In the genomic region with DNA sequence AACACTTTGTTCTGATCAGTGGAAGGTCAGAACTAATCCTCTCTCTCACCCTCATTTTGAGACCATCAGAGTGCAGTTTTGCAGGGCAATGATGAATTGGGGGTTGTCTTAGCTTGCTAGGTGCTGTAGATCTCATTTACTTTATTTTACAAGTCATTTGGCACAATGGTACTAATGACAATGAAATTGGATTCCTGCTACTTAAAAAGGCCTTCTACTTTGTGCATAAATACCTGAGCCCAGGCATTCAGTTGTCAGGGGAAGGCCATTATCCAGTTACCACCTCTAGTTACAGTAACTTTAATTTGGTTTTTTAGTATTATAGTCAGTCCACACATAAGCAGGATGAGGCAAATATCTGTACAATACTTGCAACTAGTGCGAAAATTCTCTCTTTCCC, we compare ENCODE assay signal across 19 cellular contexts.
"Had no signal": no experiment of that assay in that cellular context is flagged by ENCODE, and none has a peak within 500 bp of the region (broad histone marks: within the 10 kb centered on the region; RNA-seq: fewer than 3 reads in every experiment).

No MANE protein-coding gene starts in this region.

- H3K36me3 ChIP-seq: SJSA1 had no signal

- H3K27ac ChIP-seq: SJSA1, SK-N-MC had no signal

- H3K4me3 ChIP-seq: SJSA1, SK-N-MC had no signal

- H3K9me3 ChIP-seq: SJSA1 had no signal

- H3K27me3 ChIP-seq: SJSA1 had no signal

- DNase-seq: KBM-7, MV-4-11, NCI-H1048, NCI-H1105 treated with DMSO at 0.1 percent for 48 hours, NCI-H1417 treated with DMSO at 0.1 percent for 48 hours, NCI-H146, NCI-H1694 treated with DMSO at 0.1 percent for 48 hours, NCI-H1930, NCI-H2081, NCI-H2171, NCI-H226, NCI-H446, NCI-H510A, NCI-H524 treated with DMSO at 0.1 percent for 48 hours, Right ventricle myocardium superior, RPMI8226, SIG-M5 had no signal

- H3K4me1 ChIP-seq: SJSA1 had no signal
